17 cellular contexts compared by ENCODE assay signal in the genomic region with DNA sequence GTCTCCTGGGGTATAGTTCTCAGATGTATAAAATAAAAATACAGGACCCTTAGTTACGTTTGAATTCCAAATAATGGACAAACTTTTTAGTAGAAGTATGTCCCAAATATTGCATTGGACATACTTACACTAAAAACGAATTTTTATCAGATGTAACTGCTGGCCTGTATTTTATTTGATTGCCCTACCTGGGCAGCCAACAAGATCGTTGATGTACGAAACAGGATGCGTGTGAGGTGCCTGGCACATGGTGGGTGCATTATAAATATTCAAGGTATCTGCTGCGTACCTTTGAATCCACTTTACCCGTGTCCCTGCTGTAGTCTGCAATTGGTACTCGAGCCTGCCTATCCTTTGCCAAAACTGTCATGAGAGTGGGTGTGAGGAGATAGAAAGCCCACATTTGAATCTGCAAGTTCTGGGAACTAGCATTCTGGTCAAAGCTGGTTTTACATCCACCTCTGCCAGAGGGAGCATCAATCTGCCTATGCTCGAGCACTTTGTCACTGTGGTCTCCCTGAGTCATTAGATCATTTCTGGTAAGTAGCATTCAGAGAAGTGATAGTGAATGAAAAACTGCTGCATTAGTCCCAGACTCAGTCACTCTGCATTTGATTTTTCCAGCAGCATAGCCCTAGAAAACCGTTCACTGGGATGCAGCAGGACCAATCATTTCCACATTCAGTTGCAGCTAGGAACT.
DNase-seq lines count a peak whose midpoint lies in the region; ATAC-seq lines count a peak whose summit lies in the region.
"Had no signal": no experiment of that assay in that cellular context is flagged by ENCODE, and none has a peak within 500 bp of the region (broad histone marks: within the 10 kb centered on the region; RNA-seq: fewer than 3 reads in every experiment).

No MANE protein-coding gene starts in this region.

- H3K27ac ChIP-seq in substantia nigra (ENCODE audit: low read depth, low read length, poor library complexity, severe bottlenecking), result no peak overlapping the region
- no peak overlapping the region for H3K27ac ChIP-seq in right cardiac atrium (ENCODE audit: low read length)
- H3K27ac ChIP-seq: upper lobe of right lung had no signal

- H3K4me3 Mint-ChIP-seq in activated CD4-positive, alpha-beta T cell treated with anti-CD3 and anti-CD28 coated beads for 36 hours, result peak overlapping the region; percentile 52
- peak overlapping the region; percentile 63 for H3K4me3 Mint-ChIP-seq in activated naive CD4-positive, alpha-beta T cell treated with anti-CD3 and anti-CD28 coated beads, Interleukin-2, amount 50 U/mL, for 24 hours
- H3K4me3 Mint-ChIP-seq: CD8-positive, alpha-beta memory T cell had no signal

- no peak overlapping the region for H3K4me3 ChIP-seq in right cardiac atrium (ENCODE audit: low read length)
- H3K4me3 ChIP-seq: upper lobe of right lung had no signal

- WGBS in right cardiac atrium, result 64% methylated on average over 10 of the region's 10 CpGs

- peak overlapping the region; percentile 96 for H3K27ac Mint-ChIP-seq in activated CD4-positive, alpha-beta T cell treated with anti-CD3 and anti-CD28 coated beads for 36 hours
- H3K27ac Mint-ChIP-seq in activated naive CD4-positive, alpha-beta T cell treated with anti-CD3 and anti-CD28 coated beads, Interleukin-2, amount 50 U/mL, for 24 hours, result peak overlapping the region; percentile 94

- intact Hi-C loops in activated CD4-positive, alpha-beta T cell treated with anti-CD3 and anti-CD28 coated beads for 36 hours (cut with DNase I, micrococcal nuclease), result loop anchor here (1.0 to 2.0 kb wide), 3 partner anchors 99 to 278 kb away; partner anchors contain the start of gene IQGAP2 (in 1 of the 2)
- intact Hi-C loops in right cardiac atrium (cut with DNase I), result no loop called here

- peak; percentile 70 for DNase-seq in activated CD4-positive, alpha-beta T cell treated with anti-CD3 and anti-CD28 coated beads for 36 hours
- DNase-seq in activated CD4-positive, alpha-beta T cell treated with anti-CD3 and anti-CD28 coated beads for 1 hour, result no peak
- DNase-seq in MV-4-11 (lab: John Stamatoyannopoulos, UW) (peak; percentile 13), substantia nigra (lab: John Stamatoyannopoulos, UW) (no peak), right cardiac atrium (no peak)
- peak in 2 of 3 experiments; percentile 8 to 24 for DNase-seq in stimulated activated CD4-positive, alpha-beta T cell treated with anti-CD3 and anti-CD28 coated beads, TNF-alpha, amount 100 ng/mL, for 24 hours (ENCODE audit: low read depth in 3 of 3)
- DNase-seq: CD8-positive, alpha-beta memory T cell; erythroblast; GF-D8; GOT3; mesendoderm; NCI-H1048; NCI-H2107; upper lobe of right lung had no signal

- H3K27me3 ChIP-seq in right cardiac atrium (ENCODE audit: control insufficient read depth, insufficient read depth), result no peaks in the 10 kb centered on the region
- H3K27me3 ChIP-seq: upper lobe of right lung had no signal

- peak; percentile 90 for ATAC-seq in activated CD4-positive, alpha-beta T cell treated with anti-CD3 and anti-CD28 coated beads for 36 hours
- ATAC-seq in HG03571 (IDR thresholded peaks at IDR 0.05; ENCODE audit: unreplicated experiment) (no peak), right cardiac atrium (no peak)
- ATAC-seq: Right ventricle myocardium inferior, upper lobe of right lung had no signal

- POLR2A ChIA-PET in activated CD4-positive, alpha-beta T cell treated with anti-CD3 and anti-CD28 coated beads for 36 hours (lab: Charles Lee), result interaction anchor here (0.6 to 1.5 kb wide), 2 partner anchors 134 to 278 kb away, joined by 3 read pairs; no protein-coding TSS in a partner anchor

- CTCF ChIA-PET in activated CD4-positive, alpha-beta T cell treated with anti-CD3 and anti-CD28 coated beads for 36 hours (lab: Charles Lee), result interaction anchor here (0.6 to 1.9 kb wide), 7 partner anchors 8 to 278 kb away, joined by 3 to 6 read pairs (median 3); no protein-coding TSS in a partner anchor

- peaks cover 40% of the 10 kb centered on the region for H3K4me1 Mint-ChIP-seq in activated CD4-positive, alpha-beta T cell treated with anti-CD3 and anti-CD28 coated beads for 36 hours
- peaks cover 14% of the 10 kb centered on the region for H3K4me1 Mint-ChIP-seq in activated naive CD4-positive, alpha-beta T cell treated with anti-CD3 and anti-CD28 coated beads, Interleukin-2, amount 50 U/mL, for 24 hours

- H3K9me3 ChIP-seq in right cardiac atrium (ENCODE audit: control insufficient read depth, low read length), result no peaks in the 10 kb centered on the region
- H3K9me3 ChIP-seq: upper lobe of right lung had no signal

- H3K27me3 Mint-ChIP-seq in activated CD4-positive, alpha-beta T cell treated with anti-CD3 and anti-CD28 coated beads for 36 hours, result peaks cover 7% of the 10 kb centered on the region
- peaks cover 2% of the 10 kb centered on the region for H3K27me3 Mint-ChIP-seq in activated naive CD4-positive, alpha-beta T cell treated with anti-CD3 and anti-CD28 coated beads, Interleukin-2, amount 50 U/mL, for 24 hours

- H3K4me1 ChIP-seq in right cardiac atrium (ENCODE audit: control insufficient read depth, insufficient read depth, low read length), result no peaks in the 10 kb centered on the region

- H3K36me3 Mint-ChIP-seq in activated CD4-positive, alpha-beta T cell treated with anti-CD3 and anti-CD28 coated beads for 36 hours (ENCODE audit: low read depth), result no peaks in the 10 kb centered on the region
- H3K36me3 Mint-ChIP-seq in activated naive CD4-positive, alpha-beta T cell treated with anti-CD3 and anti-CD28 coated beads, Interleukin-2, amount 50 U/mL, for 24 hours, result no peaks in the 10 kb centered on the region
- H3K36me3 Mint-ChIP-seq: CD8-positive, alpha-beta memory T cell had no signal

- no peaks in the 10 kb centered on the region for H3K9me3 Mint-ChIP-seq in activated CD4-positive, alpha-beta T cell treated with anti-CD3 and anti-CD28 coated beads for 36 hours (ENCODE audit: low read depth)
- no peaks in the 10 kb centered on the region for H3K9me3 Mint-ChIP-seq in activated naive CD4-positive, alpha-beta T cell treated with anti-CD3 and anti-CD28 coated beads, Interleukin-2, amount 50 U/mL, for 24 hours
- H3K9me3 Mint-ChIP-seq: CD8-positive, alpha-beta memory T cell had no signal

Comparison
In these comparisons a context has a peak if more than half of its experiments do, and no peak if none do; other contexts are left out.
1. DNase-seq: peak in activated CD4-positive, alpha-beta T cell treated with anti-CD3 and anti-CD28 coated beads for 36 hours (single experiment), MV-4-11 (single experiment) and stimulated activated CD4-positive, alpha-beta T cell treated with anti-CD3 and anti-CD28 coated beads, TNF-alpha, amount 100 ng/mL, for 24 hours (2 of 3); none in activated CD4-positive, alpha-beta T cell treated with anti-CD3 and anti-CD28 coated beads for 1 hour (single experiment), substantia nigra (0 of 49) and right cardiac atrium (0 of 3).
2. intact Hi-C loops: an anchor here in activated CD4-positive, alpha-beta T cell treated with anti-CD3 and anti-CD28 coated beads for 36 hours (1.0 to 2.0 kb wide); none called in right cardiac atrium.